In genomic region chr13:60396783-60397692, GRCh38 we compare ENCODE assay signal across 8 cellular contexts. TPM values are rescaled to one million over a fixed set of nuclear protein-coding genes. Genes with fewer than 3 reads are reported as not detected.
DNase-seq lines count a peak whose midpoint lies in the region; ATAC-seq and TF ChIP-seq lines count a peak whose summit lies in the region.

Gene TDRD3, plus strand, starts transcription at chr13:60397220. Its CDS starts 145 bp downstream, at chr13:60397365.

- ATAC-seq in GM19328 (IDR thresholded peaks at IDR 0.05; ENCODE audit: unreplicated experiment) (peak; percentile 48), HG03469 (IDR thresholded peaks at IDR 0.05; ENCODE audit: unreplicated experiment) (peak; percentile 39)

- peak within 1 kb of the TSS; percentile 89 to 98 (median 97) for H3K4me3 ChIP-seq in liver (ENCODE audit: low read depth in 1 of 3, low read length in 3 of 3)

- H3K9ac ChIP-seq in liver (ENCODE audit: low read depth in 1 of 2, low read length in 2 of 2) = peak within 1 kb of the TSS; percentile 74 to 96

- DNase-seq in CD1c-positive myeloid dendritic cell (ENCODE audit: extremely low spot score) (peak; percentile 85), NCI-H69 (lab: John Stamatoyannopoulos, UW) (peak; percentile 97), dermis blood vessel endothelial cell (peak; percentile 91)
- peak; percentile 70 to 76 for DNase-seq in activated CD4-positive, alpha-beta T cell treated with anti-CD3 and anti-CD28 coated beads, Interleukin-2, amount 50 U/mL, for 4 hours
- DNase-seq in stimulated activated CD4-positive, alpha-beta T cell treated with anti-CD3 and anti-CD28 coated beads, Interleukin-4, amount 100 ng/mL, for 24 hours = peak; percentile 83

- WGBS in liver = under 1% methylated on average over 82 of the region's 82 CpGs

- no peaks in the 10 kb centered on the region for H3K36me3 ChIP-seq in liver (ENCODE audit: control insufficient read depth in 4 of 4, insufficient read depth in 3 of 4, low read depth in 1 of 4, low read length in 3 of 4)

- H3K27me3 ChIP-seq in liver (ENCODE audit: control insufficient read depth in 4 of 4, insufficient read depth in 4 of 4, low read length in 3 of 4) = no peaks in the 10 kb centered on the region

- peaks cover 2 to 18% (median 12%) of the 10 kb centered on the region in 4 donors for H3K4me1 ChIP-seq in liver (ENCODE audit: control insufficient read depth in 4 of 4, insufficient read depth in 4 of 4, low read length in 3 of 4)

- peak within 1 kb of the TSS; percentile 92 to 95 for H3K27ac ChIP-seq in liver (ENCODE audit: low read depth in 1 of 2, low read length in 2 of 2)

- no peaks in the 10 kb centered on the region for H3K9me3 ChIP-seq in liver (ENCODE audit: control insufficient read depth in 4 of 4, low read length in 3 of 4)

- TF ChIP-seq RAD21 in liver (IDR thresholded peaks at IDR 0.05) = peak; percentile 20 to 39

- peak; percentile 58 for TF ChIP-seq CTCF in liver (IDR thresholded peaks at IDR 0.05; ENCODE audit: low read depth, low read length, missing input control)

TF ChIP-seq in liver, 16 proteins besides CTCF, POLR2A, EP300 and RAD21:
- no peak for TF ChIP-seq SP1 (IDR thresholded peaks at IDR 0.05)
- peak; percentile 22 to 40 for TF ChIP-seq RXRA (IDR thresholded peaks at IDR 0.05)
- TF ChIP-seq YY1 (IDR thresholded peaks at IDR 0.05) = peak; percentile 25
- peak in 1 of 2 donors; percentile 18 for TF ChIP-seq HNF4A (conservative IDR thresholded peaks at IDR 0.05)
- TF ChIP-seq GABPA (IDR thresholded peaks at IDR 0.05 in 1 of 2, conservative IDR thresholded peaks at IDR 0.05 in 1 of 2) = no peak
- no peak for TF ChIP-seq FOXA2 (IDR thresholded peaks at IDR 0.05)
- no peak for TF ChIP-seq REST (IDR thresholded peaks at IDR 0.05)
- TF ChIP-seq TAF1 (conservative IDR thresholded peaks at IDR 0.05) = peak; percentile 63
- TF ChIP-seq FOXA1 (IDR thresholded peaks at IDR 0.05) = no peak
- no peak for TF ChIP-seq EGR1 (IDR thresholded peaks at IDR 0.05; ENCODE audit: low read depth in 2 of 2)
- no peak for TF ChIP-seq HNF4G (IDR thresholded peaks at IDR 0.05)
- no peak for TF ChIP-seq NR2F2 (IDR thresholded peaks at IDR 0.05)
- TF ChIP-seq MAX (IDR thresholded peaks at IDR 0.05) = peak; percentile 35
- no peak for TF ChIP-seq ZBTB33 (IDR thresholded peaks at IDR 0.05)
- TF ChIP-seq JUND (IDR thresholded peaks at IDR 0.05) = no peak

RNA-seq across cellular contexts. Expression of gene TDRD3, which starts in this region (rescaled TPM):
- total RNA-seq in dermis blood vessel endothelial cell (12.5 and 17.4 TPM in 2 replicates), liver (10 to 100 TPM in 1 of 2 donors, 1 to 10 TPM in 1; 7.6 to 15.8 TPM)
- 1 to 10 TPM; 3.6 to 4.8 TPM for polyA plus RNA-seq in liver

Comparison
In these comparisons a context has a peak if more than half of its experiments do, and no peak if none do; other contexts are left out.
1. Peak in every context shown above with its lines: DNase-seq, ATAC-seq, H3K4me3 ChIP-seq and H3K27ac ChIP-seq.